Comparison of ENCODE assay signal across 9 cellular contexts in the genomic region with DNA sequence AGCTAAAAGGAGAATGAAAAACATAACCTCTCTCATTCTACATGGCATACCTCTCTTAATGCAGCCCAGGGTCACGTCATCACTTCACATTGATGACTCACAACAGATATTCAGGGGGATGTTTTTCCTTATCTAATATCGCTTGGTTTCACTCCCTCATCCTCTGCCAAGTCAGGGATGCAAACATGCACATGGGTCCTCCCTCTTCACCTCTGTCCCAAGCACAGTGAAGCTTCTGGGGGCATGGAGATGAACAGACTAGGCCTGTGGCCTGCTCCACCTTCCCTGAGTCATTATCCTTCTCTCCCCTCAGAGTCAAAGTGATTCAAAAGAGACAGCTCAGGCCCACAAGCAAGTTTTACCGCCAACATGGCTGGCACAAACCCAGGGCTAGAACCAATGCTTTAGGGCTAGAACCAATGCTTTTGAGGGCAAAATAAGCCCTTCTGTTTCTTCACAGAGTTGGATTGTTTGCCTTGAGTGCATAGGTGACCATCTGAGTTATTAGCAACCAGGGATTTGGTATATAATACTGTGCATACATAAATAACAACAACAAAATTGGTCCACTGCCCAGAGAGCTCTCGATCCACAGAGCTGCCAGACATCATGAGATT. TPM values are rescaled to one million over a fixed set of nuclear protein-coding genes. Genes with fewer than 3 reads are reported as not detected.
DNase-seq lines count a peak whose midpoint lies in the region; ATAC-seq, FAIRE-seq and TF ChIP-seq lines count a peak whose summit lies in the region.
"Had no signal": no experiment of that assay in that cellular context is flagged by ENCODE, and none has a peak within 500 bp of the region (broad histone marks: within the 10 kb centered on the region; RNA-seq: fewer than 3 reads in every experiment).

No MANE protein-coding gene starts in this region.

- peak overlapping the region; percentile 86 to 99 (median 96) for H3K27ac ChIP-seq in heart left ventricle
- peak overlapping the region; percentile 83 for H3K27ac ChIP-seq in vagina

- peak in 2 of 5 donors; percentile 41 to 46 for DNase-seq in heart left ventricle
- no peak for DNase-seq in cardiac septum (ENCODE audit: low spot score)
- peak; percentile 90 for DNase-seq in bronchial epithelial cell (ENCODE audit: low read depth)
- no peak for DNase-seq in mesothelial cell of epicardium (ENCODE audit: low spot score in 2 of 2, unreplicated experiment in 2 of 2)
- peak in 1 of 2 donors; percentile 94 for DNase-seq in vagina (ENCODE audit: extremely low spot score in 2 of 2)
- DNase-seq in GF-D8 (lab: John Stamatoyannopoulos, UW) = no peak
- DNase-seq in stimulated activated CD8-positive, alpha-beta memory T cell treated with anti-CD3 and anti-CD28 coated beads, Interleukin-4, amount 100 ng/mL, for 48 hours = no peak

- TF ChIP-seq POLR2A in heart left ventricle (IDR thresholded peaks at IDR 0.05) (no peak), vagina (IDR thresholded peaks at IDR 0.05) (no peak)

- no peak for FAIRE-seq in bronchial epithelial cell (lab: Jason Lieb, UNC)

- peaks cover 40% of the 10 kb centered on the region for H3K4me1 Mint-ChIP-seq in mesothelial cell of epicardium

- 38 to 46% (median 44%) methylated on average over 4 of the region's 4 CpGs for WGBS in heart left ventricle, 4 donors

- H3K9me3 ChIP-seq in heart left ventricle (no peaks in the 10 kb centered on the region), vagina (no peaks in the 10 kb centered on the region)

- H3K36me3 ChIP-seq in heart left ventricle (no peaks in the 10 kb centered on the region), bronchial epithelial cell (ENCODE audit: control insufficient read depth, insufficient read depth, low read length) (no peaks in the 10 kb centered on the region), vagina (no peaks in the 10 kb centered on the region)

- peaks cover 0 to under 1% (median 0%) of the 10 kb centered on the region in 9 donors for H3K27me3 ChIP-seq in heart left ventricle
- H3K27me3 ChIP-seq in bronchial epithelial cell (ENCODE audit: control insufficient read depth, insufficient read depth, low read length) = no peaks in the 10 kb centered on the region
- no peaks in the 10 kb centered on the region for H3K27me3 ChIP-seq in vagina

- no peak overlapping the region for H3K4me3 Mint-ChIP-seq in mesothelial cell of epicardium
- H3K4me3 Mint-ChIP-seq: WTC11 had no signal

- H3K9me3 Mint-ChIP-seq in mesothelial cell of epicardium = no peaks in the 10 kb centered on the region
- H3K9me3 Mint-ChIP-seq: WTC11 had no signal

- H3K36me3 Mint-ChIP-seq in mesothelial cell of epicardium = no peaks in the 10 kb centered on the region
- H3K36me3 Mint-ChIP-seq: WTC11 had no signal

- peaks cover 28% of the 10 kb centered on the region for H3K27me3 Mint-ChIP-seq in mesothelial cell of epicardium (ENCODE audit: low read depth)

- intact Hi-C loops in heart left ventricle (cut with DNase I) = loop anchor here (2.0 to 10.0 kb wide), 6 partner anchors 27 to 179 kb away; partner anchors contain the start of genes MT1X (in 6 of the 10) and MT1M (in 1 of the 10)
- intact Hi-C loops in cardiac septum (cut with DNase I) = loop anchor here (5.0 kb wide), 1 partner anchor 84 kb away; the partner anchor contains the start of gene BBS2
- intact Hi-C loops in vagina (cut with DNase I) = loop anchor here (2.0 kb wide), 1 partner anchor 77 kb away; the partner anchor contains the start of gene MT1X

- peak overlapping the region; percentile 19 for H3K27ac Mint-ChIP-seq in mesothelial cell of epicardium
- H3K27ac Mint-ChIP-seq: WTC11 had no signal

- TF ChIP-seq CTCF in heart left ventricle (IDR thresholded peaks at IDR 0.05) (no peak), bronchial epithelial cell (IDR thresholded peaks at IDR 0.05; ENCODE audit: insufficient read depth, low read length, severe bottlenecking) (no peak), mesothelial cell of epicardium (IDR thresholded peaks at IDR 0.05; ENCODE audit: unreplicated experiment) (no peak), vagina (IDR thresholded peaks at IDR 0.05) (no peak)

- peaks cover 9 to 57% (median 46%) of the 10 kb centered on the region in 12 donors for H3K4me1 ChIP-seq in heart left ventricle
- H3K4me1 ChIP-seq in vagina = peaks cover 44% of the 10 kb centered on the region

- ATAC-seq in heart left ventricle (no peak), GM19452 (IDR thresholded peaks at IDR 0.05; ENCODE audit: unreplicated experiment) (no peak)
- ATAC-seq: WTC11 had no signal

- peak overlapping the region in 1 of 12 donors; percentile 18 for H3K4me3 ChIP-seq in heart left ventricle
- no peak overlapping the region for H3K4me3 ChIP-seq in bronchial epithelial cell (ENCODE audit: low read depth, low read length)
- no peak overlapping the region for H3K4me3 ChIP-seq in vagina

RNA-seq across cellular contexts. Expression of gene MT2A, which starts 2.2 kb away (rescaled TPM):
- total RNA-seq in heart left ventricle (100 to 1,000 TPM in 6 of 9 donors, 10 to 100 TPM in 3; 44.3 to 318 (median 125) TPM), cardiac septum (108 TPM), bronchial epithelial cell (10.0 and 34.0 TPM in 2 replicates), mesothelial cell of epicardium (4.4 to 5.7 TPM (median 5.3 TPM) in 3 replicates), vagina (661 TPM)
- 100 to 1,000 TPM; 105 to 299 TPM for polyA plus RNA-seq in heart left ventricle

RNA-seq across cellular contexts. Expression of gene MT3, which starts 16.9 kb away (rescaled TPM):
- total RNA-seq in heart left ventricle (1 to 10 TPM in 8 of 9 donors, not detected in 1; 1.3 to 6.9 (median 3.7) TPM), cardiac septum (3.0 TPM), bronchial epithelial cell (not detected in 2 replicates), mesothelial cell of epicardium (not detected in 3 replicates), vagina (12.8 TPM)
- polyA plus RNA-seq in heart left ventricle = 10 to 100 TPM in 1 of 2 donors, 1 to 10 TPM in 1; 2.3 to 20.0 TPM

RNA-seq across cellular contexts. Expression of gene MT1E, which starts 19.4 kb away (rescaled TPM):
- total RNA-seq in heart left ventricle = 100 to 1,000 TPM in 5 of 9 donors, 10 to 100 TPM in 4; 64.8 to 192 (median 103) TPM
- 100 to 1,000 TPM in 1 of 2 donors, 10 to 100 TPM in 1; 33.3 to 172 TPM for polyA plus RNA-seq in heart left ventricle
- 36.1 TPM for total RNA-seq in cardiac septum
- total RNA-seq in bronchial epithelial cell = 60.8 and 90.5 TPM in 2 replicates
- 0.99 TPM in 1 of 3 replicates, not detected in the others for total RNA-seq in mesothelial cell of epicardium
- 564 TPM for total RNA-seq in vagina

RNA-seq across cellular contexts. Expression of gene MT1M, which starts 26.3 kb away (rescaled TPM):
- total RNA-seq in heart left ventricle (10 to 100 TPM in 1 of 9 donors, 1 to 10 TPM in 6, under 1 TPM in 2; 0.61 to 16.2 (median 2.2) TPM), cardiac septum (1.1 TPM), bronchial epithelial cell (0.26 TPM in 1 of 2 replicates, not detected in the other), mesothelial cell of epicardium (not detected in 3 replicates), vagina (63.3 TPM)
- 10 to 100 TPM in 1 of 2 donors, 1 to 10 TPM in 1; 7.4 to 11.2 TPM for polyA plus RNA-seq in heart left ventricle

RNA-seq across cellular contexts. Expression of gene MT1A, which starts 32.3 kb away (rescaled TPM):
- 10 to 100 TPM in 2 of 9 donors, 1 to 10 TPM in 6, under 1 TPM in 1; 0.92 to 30.1 (median 3.3) TPM for total RNA-seq in heart left ventricle
- polyA plus RNA-seq in heart left ventricle = 10 to 100 TPM in 1 of 2 donors, 1 to 10 TPM in 1; 8.4 to 43.3 TPM
- total RNA-seq in cardiac septum = 1.5 TPM
- not detected in 2 replicates for total RNA-seq in bronchial epithelial cell
- not detected in 3 replicates for total RNA-seq in mesothelial cell of epicardium
- total RNA-seq in vagina = 110 TPM

Comparison
In these comparisons a context has a peak if more than half of its experiments do, and no peak if none do; other contexts are left out.
1. RNA of gene MT1E, which starts 19.4 kb away (total RNA-seq): 564 TPM in vagina (single experiment), 64.8 to 192 TPM in heart left ventricle, 60.8 to 90.5 TPM in bronchial epithelial cell and 36.1 TPM in cardiac septum (single experiment); 0.99 TPM in mesothelial cell of epicardium; every median in the first group is over 10 times any median in the second.